16 cellular contexts compared by ENCODE assay signal in genomic region chr3:61057491-61057890, GRCh38.
DNase-seq lines count a peak whose midpoint lies in the region; TF ChIP-seq lines count a peak whose summit lies in the region.
"Had no signal": no experiment of that assay in that cellular context is flagged by ENCODE, and none has a peak within 500 bp of the region (broad histone marks: within the 10 kb centered on the region; RNA-seq: fewer than 3 reads in every experiment).

No MANE protein-coding gene starts in this region.

- H3K4me2 ChIP-seq in MM.1S (ENCODE audit: low read depth, low read length) = no peak overlapping the region

- H3K27me3 ChIP-seq in MM.1S (replicated peaks; ENCODE audit: insufficient read depth, low read length) = no peaks in the 10 kb centered on the region
- H3K27me3 ChIP-seq: BE2C, MG63, SJCRH30 had no signal

- H3K9me2 ChIP-seq in MM.1S (replicated peaks; ENCODE audit: insufficient read depth, low read length) = no peaks in the 10 kb centered on the region

- H2AFZ ChIP-seq in MM.1S (ENCODE audit: low read length) = no peak overlapping the region

- H3K27ac ChIP-seq in VCaP (peak overlapping the region; percentile 56), MM.1S (ENCODE audit: low read length) (no peak overlapping the region)
- H3K27ac ChIP-seq: SJCRH30 had no signal

- DNase-seq in NCI-H345 (lab: John Stamatoyannopoulos, UW) (peak; percentile 48), NCI-H345 treated with DMSO at 0.1 percent for 48 hours (lab: John Stamatoyannopoulos, UW; ENCODE audit: unreplicated experiment) (no peak), left kidney (ENCODE audit: low read depth, low spot score) (peak; percentile 80), activated gamma-delta T cell (lab: John Stamatoyannopoulos, UW) (no peak), MM.1S (no peak), NOMO-1 (lab: John Stamatoyannopoulos, UW; ENCODE audit: unreplicated experiment in 2 of 2) (no peak)
- DNase-seq: BE2C, DMS79 treated with DMSO at 0.1 percent for 48 hours, MG63, NCI-H1105, NCI-H2171 treated with DMSO at 0.1 percent for 48 hours, NCI-H446 treated with DMSO at 0.1 percent for 48 hours, SJCRH30, T-cell had no signal

- H3F3A ChIP-seq in MM.1S (ENCODE audit: insufficient read depth, low read length) = no peaks in the 10 kb centered on the region

- TF ChIP-seq CTCF in VCaP (conservative IDR thresholded peaks at IDR 0.05) = no peak
- TF ChIP-seq CTCF in MM.1S (IDR thresholded peaks at IDR 0.05; ENCODE audit: low read length) = no peak

- no peaks in the 10 kb centered on the region for H3K4me1 ChIP-seq in MM.1S (ENCODE audit: low read length)
- H3K4me1 ChIP-seq: SJCRH30 had no signal

- no peaks in the 10 kb centered on the region for H3K36me3 ChIP-seq in MM.1S (replicated peaks; ENCODE audit: insufficient read depth, low read length)
- H3K36me3 ChIP-seq: BE2C, MG63, SJCRH30 had no signal

- no peak overlapping the region for H3K4me3 ChIP-seq in MM.1S (ENCODE audit: low read length)
- H3K4me3 ChIP-seq: K562, MG63, SJCRH30 had no signal

- no peaks in the 10 kb centered on the region for H3K79me2 ChIP-seq in MM.1S (ENCODE audit: low read length)

- H3K9ac ChIP-seq in MM.1S (ENCODE audit: low read length) = no peak overlapping the region

- H4K20me1 ChIP-seq in MM.1S (ENCODE audit: insufficient read depth, low read length) = no peaks in the 10 kb centered on the region

- H3K9me3 ChIP-seq in MM.1S (replicated peaks; ENCODE audit: insufficient read depth, low read length) = no peaks in the 10 kb centered on the region
- H3K9me3 ChIP-seq: BE2C, MG63, SJCRH30 had no signal

Comparison
In these comparisons a context has a peak if more than half of its experiments do, and no peak if none do; other contexts are left out.
1. DNase-seq: peak in NCI-H345 (single experiment) and left kidney (single experiment); none in NCI-H345 treated with DMSO at 0.1 percent for 48 hours (single experiment), activated gamma-delta T cell (single experiment), MM.1S (single experiment) and NOMO-1 (0 of 2).